Comparison of ENCODE assay signal across 11 cellular contexts in the genomic region with DNA sequence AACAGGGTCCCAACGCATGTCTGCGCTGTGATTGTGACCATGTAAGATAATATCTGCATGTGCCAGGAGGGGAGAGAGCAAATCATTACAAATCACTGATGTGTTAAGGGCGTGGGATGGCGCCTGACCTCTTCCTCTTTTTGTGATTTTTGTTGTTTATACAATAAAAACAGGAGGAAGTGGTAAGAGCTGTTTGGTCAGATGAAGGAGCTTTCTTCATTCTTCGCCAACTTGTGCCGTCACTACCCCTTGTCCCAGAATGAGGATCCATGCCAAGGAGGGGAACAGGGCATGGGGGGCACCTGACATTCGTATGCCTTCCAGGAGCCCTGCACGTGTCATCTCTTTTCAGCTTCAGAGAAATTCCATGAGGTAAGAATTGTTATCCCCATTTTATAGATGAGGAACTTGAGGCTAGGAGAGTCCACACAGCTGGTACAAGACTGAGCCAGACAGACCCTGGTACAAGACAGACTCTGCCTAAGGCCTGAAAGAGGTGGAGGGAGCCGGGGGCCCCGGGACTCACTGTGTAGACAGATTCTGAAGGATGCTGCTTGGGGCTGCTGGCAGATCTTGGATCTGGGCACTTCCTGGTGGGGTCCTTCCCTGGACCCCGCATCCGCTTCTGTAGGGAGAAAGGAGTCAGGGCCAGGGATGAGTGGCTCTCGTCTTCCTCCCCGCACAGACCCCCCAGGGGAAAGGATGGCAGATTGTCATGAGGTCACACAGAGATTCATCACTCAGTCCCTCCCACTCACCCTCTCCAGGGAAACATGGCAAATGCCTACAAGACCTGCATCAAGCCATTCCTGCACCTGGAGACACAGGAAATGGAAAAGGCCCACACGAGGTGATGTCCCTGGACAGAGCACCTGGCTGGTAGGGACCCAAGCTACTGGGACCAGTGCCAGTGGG. TPM values are rescaled to one million over a fixed set of nuclear protein-coding genes. Genes with fewer than 3 reads are reported as not detected.
DNase-seq lines count a peak whose midpoint lies in the region; TF ChIP-seq lines count a peak whose summit lies in the region.
"Had no signal": no experiment of that assay in that cellular context is flagged by ENCODE, and none has a peak within 500 bp of the region (broad histone marks: within the 10 kb centered on the region; RNA-seq: fewer than 3 reads in every experiment).

No MANE protein-coding gene starts in this region.

- H3K27ac Mint-ChIP-seq in IgD-negative memory B cell (peak overlapping the region; percentile 91 to 98 (median 97)), HFFc6 (no peak overlapping the region)
- H3K27ac Mint-ChIP-seq in activated T-helper 1 cell treated with anti-CD3 and anti-CD28 coated beads, Interleukin-12 subunit alpha, Interleukin-12 subunit beta, Interleukin-2, Interleukin-4 antibody, amounts not matched to agents 30 ng/mL and 10 ng/mL and 1 ng/mL, durations not matched to agents 14 hours and 24 hours and 36 hours = no peak overlapping the region

- H3K9ac ChIP-seq in mucosa of rectum (ENCODE audit: low read depth in 1 of 2, low read length in 2 of 2) = no peak overlapping the region

- intact Hi-C loops in adrenal gland (cut with DNase I) = no loop called here
- intact Hi-C loops in activated T-helper 1 cell treated with anti-CD3 and anti-CD28 coated beads, Interleukin-12 subunit alpha, Interleukin-12 subunit beta, Interleukin-2, Interleukin-4 antibody, amounts not matched to agents 30 ng/mL and 10 ng/mL and 1 ng/mL, durations not matched to agents 14 hours and 24 hours and 36 hours (cut with micrococcal nuclease) = no loop called here

- H3K27me3 ChIP-seq in GM06990 (replicated peaks; ENCODE audit: control insufficient read depth, insufficient read depth, low read length) (no peaks in the 10 kb centered on the region), adrenal gland (no peaks in the 10 kb centered on the region), mucosa of rectum (ENCODE audit: control insufficient read depth in 2 of 2, insufficient read depth in 2 of 2, low read length in 2 of 2) (no peaks in the 10 kb centered on the region)

- H3K36me3 Mint-ChIP-seq in IgD-negative memory B cell (peaks cover 4% of the 10 kb centered on the region), HFFc6 (ENCODE audit: low read depth) (no peaks in the 10 kb centered on the region)
- H3K36me3 Mint-ChIP-seq in activated T-helper 1 cell treated with anti-CD3 and anti-CD28 coated beads, Interleukin-12 subunit alpha, Interleukin-12 subunit beta, Interleukin-2, Interleukin-4 antibody, amounts not matched to agents 30 ng/mL and 10 ng/mL and 1 ng/mL, durations not matched to agents 14 hours and 24 hours and 36 hours (ENCODE audit: low read depth) = no peaks in the 10 kb centered on the region

- TF ChIP-seq CTCF in GM06990 (IDR thresholded peaks at IDR 0.05; ENCODE audit: insufficient read depth, low read length, poor library complexity, severe bottlenecking) (no peak), adrenal gland (IDR thresholded peaks at IDR 0.05) (no peak), HFFc6 (IDR thresholded peaks at IDR 0.05) (no peak)

- H3K9me3 Mint-ChIP-seq in IgD-negative memory B cell = no peaks in the 10 kb centered on the region
- no peaks in the 10 kb centered on the region for H3K9me3 Mint-ChIP-seq in HFFc6
- H3K9me3 Mint-ChIP-seq in activated T-helper 1 cell treated with anti-CD3 and anti-CD28 coated beads, Interleukin-12 subunit alpha, Interleukin-12 subunit beta, Interleukin-2, Interleukin-4 antibody, amounts not matched to agents 30 ng/mL and 10 ng/mL and 1 ng/mL, durations not matched to agents 14 hours and 24 hours and 36 hours = no peaks in the 10 kb centered on the region

- H3K27ac ChIP-seq in adrenal gland = peak overlapping the region in 3 of 5 donors; percentile 25 to 86 (median 81)
- peak overlapping the region; percentile 44 to 67 for H3K27ac ChIP-seq in mucosa of rectum (ENCODE audit: low read depth in 2 of 2, low read length in 2 of 2)
- H3K27ac ChIP-seq: VCaP had no signal

- DNase-seq in GM06990 (ENCODE audit: extremely low read depth, insufficient read length) (peak; percentile 76), adrenal gland (peak; percentile 32 to 69 (median 55)), HFFc6 (no peak), DMS 273 treated with DMSO at 0.1 percent for 48 hours (lab: John Stamatoyannopoulos, UW) (no peak)
- no peak for DNase-seq in stimulated activated CD4-positive, alpha-beta T cell treated with anti-CD3 and anti-CD28 coated beads, Interleukin-4, amount 100 ng/mL, for 4 hours
- no peak for DNase-seq in activated T-helper 1 cell treated with anti-CD3 and anti-CD28 coated beads, Interleukin-12 subunit alpha, Interleukin-12 subunit beta, Interleukin-2, Interleukin-4 antibody, amounts not matched to agents 30 ng/mL and 10 ng/mL and 1 ng/mL, durations not matched to agents 14 hours and 24 hours and 36 hours (ENCODE audit: low spot score)
- DNase-seq: GOT3 had no signal

- no peaks in the 10 kb centered on the region for H3K36me3 ChIP-seq in GM06990 (ENCODE audit: control insufficient read depth, insufficient read depth, low read length)
- H3K36me3 ChIP-seq in adrenal gland (replicated peaks in 1 of 2) = no peaks in the 10 kb centered on the region
- no peaks in the 10 kb centered on the region for H3K36me3 ChIP-seq in mucosa of rectum (ENCODE audit: control insufficient read depth in 2 of 2, insufficient read depth in 2 of 2, low read length in 2 of 2)

- H3K4me1 ChIP-seq in adrenal gland (replicated peaks in 1 of 2) = peaks cover 0 to 8% of the 10 kb centered on the region in 2 donors
- peaks cover 3 to 4% of the 10 kb centered on the region in 2 donors for H3K4me1 ChIP-seq in mucosa of rectum (ENCODE audit: control insufficient read depth in 2 of 2, insufficient read depth in 2 of 2, low read length in 2 of 2)

- H3K4me1 Mint-ChIP-seq in IgD-negative memory B cell (peaks cover 28 to 32% (median 29%) of the 10 kb centered on the region in 3 donors), HFFc6 (ENCODE audit: low read depth) (no peaks in the 10 kb centered on the region)
- H3K4me1 Mint-ChIP-seq in activated T-helper 1 cell treated with anti-CD3 and anti-CD28 coated beads, Interleukin-12 subunit alpha, Interleukin-12 subunit beta, Interleukin-2, Interleukin-4 antibody, amounts not matched to agents 30 ng/mL and 10 ng/mL and 1 ng/mL, durations not matched to agents 14 hours and 24 hours and 36 hours (ENCODE audit: low read depth) = peaks cover 6% of the 10 kb centered on the region

- 60 to 70% (median 60%) methylated on average over 13 to 15 of the region's 15 CpGs for WGBS in adrenal gland, 4 donors

- H3K9me3 ChIP-seq in adrenal gland (replicated peaks in 1 of 3) (no peaks in the 10 kb centered on the region), mucosa of rectum (ENCODE audit: control insufficient read depth in 2 of 2, low read length in 2 of 2) (no peaks in the 10 kb centered on the region)

- H3K27me3 Mint-ChIP-seq in IgD-negative memory B cell = peaks cover 7% of the 10 kb centered on the region
- H3K27me3 Mint-ChIP-seq in HFFc6 (ENCODE audit: insufficient read depth) = peaks cover 21% of the 10 kb centered on the region
- peaks cover 7% of the 10 kb centered on the region for H3K27me3 Mint-ChIP-seq in activated T-helper 1 cell treated with anti-CD3 and anti-CD28 coated beads, Interleukin-12 subunit alpha, Interleukin-12 subunit beta, Interleukin-2, Interleukin-4 antibody, amounts not matched to agents 30 ng/mL and 10 ng/mL and 1 ng/mL, durations not matched to agents 14 hours and 24 hours and 36 hours (ENCODE audit: insufficient read depth)

- no peak for TF ChIP-seq POLR2A in adrenal gland (IDR thresholded peaks at IDR 0.05)

- H3K4me3 Mint-ChIP-seq in IgD-negative memory B cell (peak overlapping the region; percentile 85 to 96 (median 92)), HFFc6 (no peak overlapping the region)
- H3K4me3 Mint-ChIP-seq in activated T-helper 1 cell treated with anti-CD3 and anti-CD28 coated beads, Interleukin-12 subunit alpha, Interleukin-12 subunit beta, Interleukin-2, Interleukin-4 antibody, amounts not matched to agents 30 ng/mL and 10 ng/mL and 1 ng/mL, durations not matched to agents 14 hours and 24 hours and 36 hours = no peak overlapping the region

- H3K4me3 ChIP-seq in GM06990 (replicated peaks; ENCODE audit: low read depth, low read length) (no peak overlapping the region; the same call in 1 of the 2 replicates), adrenal gland (no peak overlapping the region), mucosa of rectum (ENCODE audit: low read length in 2 of 2) (no peak overlapping the region)

RNA-seq across cellular contexts. Expression of a gene that starts 34.6 kb away (rescaled TPM):
- polyA plus RNA-seq in IgD-negative memory B cell (1.1 TPM), adrenal gland (1 to 10 TPM in 2 of 3 donors, under 1 TPM in 1; 0.88 to 3.1 (median 1.1) TPM)
- total RNA-seq in adrenal gland = 10 to 100 TPM in 2 of 8 donors, 1 to 10 TPM in 6; 1.9 to 11.2 (median 8.5) TPM
- not detected for total RNA-seq in HFFc6 (2021; fragmentation: NEBNext Ultra II Directional; extraction: Animal tissue kit (Norgen Biotek cat#: 25700))
- 0.12 and 0.88 TPM in 2 replicates for total RNA-seq in activated T-helper 1 cell treated with anti-CD3 and anti-CD28 coated beads, Interleukin-12 subunit alpha, Interleukin-12 subunit beta, Interleukin-2, Interleukin-4 antibody, amounts not matched to agents 30 ng/mL and 10 ng/mL and 1 ng/mL, durations not matched to agents 14 hours and 24 hours and 36 hours
- total RNA-seq: pulmonary artery endothelial cell had no signal

Comparison
In these comparisons a context has a peak if more than half of its experiments do, and no peak if none do; other contexts are left out.
1. DNase-seq: peak in GM06990 (single experiment) and adrenal gland (7 of 7); none in HFFc6 (single experiment), stimulated activated CD4-positive, alpha-beta T cell treated with anti-CD3 and anti-CD28 coated beads, Interleukin-4, amount 100 ng/mL, for 4 hours (0 of 2), DMS 273 treated with DMSO at 0.1 percent for 48 hours (single experiment) and activated T-helper 1 cell treated with anti-CD3 and anti-CD28 coated beads, Interleukin-12 subunit alpha, Interleukin-12 subunit beta, Interleukin-2, Interleukin-4 antibody, amounts not matched to agents 30 ng/mL and 10 ng/mL and 1 ng/mL, durations not matched to agents 14 hours and 24 hours and 36 hours (single experiment).
2. H3K27ac Mint-ChIP-seq: peak in IgD-negative memory B cell (3 of 3); none in HFFc6 (single experiment) and activated T-helper 1 cell treated with anti-CD3 and anti-CD28 coated beads, Interleukin-12 subunit alpha, Interleukin-12 subunit beta, Interleukin-2, Interleukin-4 antibody, amounts not matched to agents 30 ng/mL and 10 ng/mL and 1 ng/mL, durations not matched to agents 14 hours and 24 hours and 36 hours (single experiment).
3. H3K4me3 Mint-ChIP-seq: peak in IgD-negative memory B cell (4 of 4); none in HFFc6 (single experiment) and activated T-helper 1 cell treated with anti-CD3 and anti-CD28 coated beads, Interleukin-12 subunit alpha, Interleukin-12 subunit beta, Interleukin-2, Interleukin-4 antibody, amounts not matched to agents 30 ng/mL and 10 ng/mL and 1 ng/mL, durations not matched to agents 14 hours and 24 hours and 36 hours (single experiment).